8 cellular contexts compared by ENCODE assay signal in genomic region chr12:10771132-10771733, GRCh38.
DNase-seq lines count a peak whose midpoint lies in the region; ATAC-seq and TF ChIP-seq lines count a peak whose summit lies in the region.

No MANE protein-coding gene starts in this region.

- DNase-seq in EL (peak; percentile 41), MM.1S (no peak), astrocyte of the spinal cord (ENCODE audit: low read depth, low spot score) (peak; percentile 48), kidney glomerular epithelial cell (lab: John Stamatoyannopoulos, UW) (peak; percentile 46), SKM-1 (lab: John Stamatoyannopoulos, UW; ENCODE audit: unreplicated experiment) (no peak)
- no peak for DNase-seq in activated CD4-positive, alpha-beta T cell treated with anti-CD3 and anti-CD28 coated beads for 1 hour
- no peak for DNase-seq in activated T-cell treated with anti-CD3 and anti-CD28 coated beads, Interleukin-2, amount 50 U/mL, for 1 hour

- H3K4me3 ChIP-seq in MM.1S (ENCODE audit: low read length) (no peak overlapping the region), astrocyte of the spinal cord (ENCODE audit: low read depth, low read length) (no peak overlapping the region)

- H3K79me2 ChIP-seq in MM.1S (ENCODE audit: low read length): no peaks in the 10 kb centered on the region

- in situ Hi-C loops in astrocyte of the spinal cord (cut with HindIII; ENCODE audit: low sequenced_read_pairs): no loop called here

- H3K27ac ChIP-seq in MM.1S (ENCODE audit: low read length): no peak overlapping the region

- no peaks in the 10 kb centered on the region for H3K4me1 ChIP-seq in MM.1S (ENCODE audit: low read length)

- no peak overlapping the region for H3K4me2 ChIP-seq in MM.1S (ENCODE audit: low read depth, low read length)

- H3K9ac ChIP-seq in MM.1S (ENCODE audit: low read length): no peak overlapping the region

- no peaks in the 10 kb centered on the region for H3K9me3 ChIP-seq in MM.1S (replicated peaks; ENCODE audit: insufficient read depth, low read length)

- no peaks in the 10 kb centered on the region for H4K20me1 ChIP-seq in MM.1S (ENCODE audit: insufficient read depth, low read length)

- H3K36me3 ChIP-seq in MM.1S (replicated peaks; ENCODE audit: insufficient read depth, low read length): no peaks in the 10 kb centered on the region

- no peak overlapping the region for H2AFZ ChIP-seq in MM.1S (ENCODE audit: low read length)

- no peak for ATAC-seq in GM21717 (IDR thresholded peaks at IDR 0.05; ENCODE audit: unreplicated experiment)

- TF ChIP-seq CTCF in MM.1S (IDR thresholded peaks at IDR 0.05; ENCODE audit: low read length): peak; percentile 46
- TF ChIP-seq CTCF in astrocyte of the spinal cord (IDR thresholded peaks at IDR 0.05; ENCODE audit: low read depth, low read length): peak; percentile 54

- no peaks in the 10 kb centered on the region for H3K9me2 ChIP-seq in MM.1S (replicated peaks; ENCODE audit: insufficient read depth, low read length)

- no peaks in the 10 kb centered on the region for H3K27me3 ChIP-seq in MM.1S (replicated peaks; ENCODE audit: insufficient read depth, low read length)

- H3F3A ChIP-seq in MM.1S (ENCODE audit: insufficient read depth, low read length): no peaks in the 10 kb centered on the region

Comparison
In these comparisons a context has a peak if more than half of its experiments do, and no peak if none do; other contexts are left out.
1. DNase-seq: peak in EL (single experiment), astrocyte of the spinal cord (single experiment) and kidney glomerular epithelial cell (single experiment); none in MM.1S (single experiment), activated CD4-positive, alpha-beta T cell treated with anti-CD3 and anti-CD28 coated beads for 1 hour (single experiment), activated T-cell treated with anti-CD3 and anti-CD28 coated beads, Interleukin-2, amount 50 U/mL, for 1 hour (single experiment) and SKM-1 (single experiment).